2 cellular contexts compared by ENCODE assay signal in the genomic region with DNA sequence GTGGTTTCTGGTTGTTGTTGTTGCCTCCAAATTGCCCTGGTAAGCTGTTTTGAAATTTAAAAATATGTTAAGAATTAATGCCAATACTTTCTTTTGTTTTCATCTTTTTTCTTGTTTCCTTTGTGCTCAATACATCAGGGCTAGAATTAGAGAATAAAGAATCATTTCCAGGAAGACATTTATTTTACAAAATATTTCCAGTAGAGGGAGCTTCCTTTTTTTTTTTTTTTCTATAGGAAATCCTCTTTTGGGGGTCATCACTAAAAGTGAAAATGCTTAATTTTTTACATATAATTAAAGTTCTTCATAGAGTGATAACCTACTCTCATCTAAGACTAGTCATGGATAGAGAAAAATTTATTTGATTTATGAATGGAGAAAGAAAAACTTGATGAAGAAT.
TF ChIP-seq lines count a peak whose summit lies in the region.

No MANE protein-coding gene starts in this region.

TF ChIP-seq in SK-N-SH, 30 proteins besides CTCF, POLR2A, EP300 and RAD21:
- TF ChIP-seq RCOR1 (IDR thresholded peaks at IDR 0.05; ENCODE audit: low read length) (no peak), NRF1 (IDR thresholded peaks at IDR 0.05; ENCODE audit: low read depth, low read length) (no peak), RFX5 (IDR thresholded peaks at IDR 0.05; ENCODE audit: low read length) (no peak), SMC3 (IDR thresholded peaks at IDR 0.05; ENCODE audit: low read depth, low read length) (no peak), ELF1 (IDR thresholded peaks at IDR 0.05) (no peak), CHD2 (IDR thresholded peaks at IDR 0.05; ENCODE audit: low read length, partially characterized antibody) (no peak), FOSL2 (IDR thresholded peaks at IDR 0.05; ENCODE audit: borderline replicate concordance, low read depth) (no peak), TAF1 (IDR thresholded peaks at IDR 0.05; ENCODE audit: borderline replicate concordance, low read depth, low read length) (no peak), TCF12 (IDR thresholded peaks at IDR 0.05) (no peak), GABPA (IDR thresholded peaks at IDR 0.05; ENCODE audit: low read depth) (no peak), MEF2A (IDR thresholded peaks at IDR 0.05; ENCODE audit: borderline replicate concordance, low read depth) (no peak), FOXJ3 (CRISPR knock-in tag; IDR thresholded peaks at IDR 0.05) (no peak), TEAD4 (IDR thresholded peaks at IDR 0.05; ENCODE audit: borderline replicate concordance, insufficient read depth) (no peak), POLR2AphosphoS5 (IDR thresholded peaks at IDR 0.05; ENCODE audit: low read depth, low read length) (no peak), YY1 (IDR thresholded peaks at IDR 0.05; ENCODE audit: low read depth) (no peak), JUND (IDR thresholded peaks at IDR 0.05) (no peak), NFIC (IDR thresholded peaks at IDR 0.05; ENCODE audit: borderline replicate concordance) (no peak)
- TF ChIP-seq, protein P1, sequence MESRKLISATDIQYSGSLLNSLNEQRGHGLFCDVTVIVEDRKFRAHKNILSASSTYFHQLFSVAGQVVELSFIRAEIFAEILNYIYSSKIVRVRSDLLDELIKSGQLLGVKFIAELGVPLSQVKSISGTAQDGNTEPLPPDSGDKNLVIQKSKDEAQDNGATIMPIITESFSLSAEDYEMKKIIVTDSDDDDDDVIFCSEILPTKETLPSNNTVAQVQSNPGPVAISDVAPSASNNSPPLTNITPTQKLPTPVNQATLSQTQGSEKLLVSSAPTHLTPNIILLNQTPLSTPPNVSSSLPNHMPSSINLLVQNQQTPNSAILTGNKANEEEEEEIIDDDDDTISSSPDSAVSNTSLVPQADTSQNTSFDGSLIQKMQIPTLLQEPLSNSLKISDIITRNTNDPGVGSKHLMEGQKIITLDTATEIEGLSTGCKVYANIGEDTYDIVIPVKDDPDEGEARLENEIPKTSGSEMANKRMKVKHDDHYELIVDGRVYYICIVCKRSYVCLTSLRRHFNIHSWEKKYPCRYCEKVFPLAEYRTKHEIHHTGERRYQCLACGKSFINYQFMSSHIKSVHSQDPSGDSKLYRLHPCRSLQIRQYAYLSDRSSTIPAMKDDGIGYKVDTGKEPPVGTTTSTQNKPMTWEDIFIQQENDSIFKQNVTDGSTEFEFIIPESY (IDR thresholded peaks at IDR 0.05; ENCODE audit: borderline replicate concordance, low read depth) = no peak
- TF ChIP-seq, protein P2, sequence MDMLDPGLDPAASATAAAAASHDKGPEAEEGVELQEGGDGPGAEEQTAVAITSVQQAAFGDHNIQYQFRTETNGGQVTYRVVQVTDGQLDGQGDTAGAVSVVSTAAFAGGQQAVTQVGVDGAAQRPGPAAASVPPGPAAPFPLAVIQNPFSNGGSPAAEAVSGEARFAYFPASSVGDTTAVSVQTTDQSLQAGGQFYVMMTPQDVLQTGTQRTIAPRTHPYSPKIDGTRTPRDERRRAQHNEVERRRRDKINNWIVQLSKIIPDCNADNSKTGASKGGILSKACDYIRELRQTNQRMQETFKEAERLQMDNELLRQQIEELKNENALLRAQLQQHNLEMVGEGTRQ (IDR thresholded peaks at IDR 0.05; ENCODE audit: borderline replicate concordance, low read depth, low read length) = no peak
- TF ChIP-seq, protein P3, sequence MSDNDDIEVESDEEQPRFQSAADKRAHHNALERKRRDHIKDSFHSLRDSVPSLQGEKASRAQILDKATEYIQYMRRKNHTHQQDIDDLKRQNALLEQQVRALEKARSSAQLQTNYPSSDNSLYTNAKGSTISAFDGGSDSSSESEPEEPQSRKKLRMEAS (IDR thresholded peaks at IDR 0.05; ENCODE audit: low read depth) = no peak

TF ChIP-seq in SK-N-SH treated with all-trans-retinoic acid at 6 μM for 48 hours, 23 proteins besides CTCF, POLR2A, EP300 and RAD21:
- TF ChIP-seq CSDC2 (CRISPR knock-in tag; IDR thresholded peaks at IDR 0.05) (no peak), ESRRG (CRISPR knock-in tag; IDR thresholded peaks at IDR 0.05) (no peak), GLIS3 (CRISPR knock-in tag; IDR thresholded peaks at IDR 0.05) (no peak), TCF4 (CRISPR knock-in tag; IDR thresholded peaks at IDR 0.05; ENCODE audit: borderline replicate concordance) (no peak), ZC3H10 (CRISPR knock-in tag; IDR thresholded peaks at IDR 0.05) (no peak), ZNF565 (CRISPR knock-in tag; conservative IDR thresholded peaks at IDR 0.05; ENCODE audit: low read depth) (no peak), ZFP30 (CRISPR knock-in tag; IDR thresholded peaks at IDR 0.05) (no peak)
- TF ChIP-seq, protein P4, sequence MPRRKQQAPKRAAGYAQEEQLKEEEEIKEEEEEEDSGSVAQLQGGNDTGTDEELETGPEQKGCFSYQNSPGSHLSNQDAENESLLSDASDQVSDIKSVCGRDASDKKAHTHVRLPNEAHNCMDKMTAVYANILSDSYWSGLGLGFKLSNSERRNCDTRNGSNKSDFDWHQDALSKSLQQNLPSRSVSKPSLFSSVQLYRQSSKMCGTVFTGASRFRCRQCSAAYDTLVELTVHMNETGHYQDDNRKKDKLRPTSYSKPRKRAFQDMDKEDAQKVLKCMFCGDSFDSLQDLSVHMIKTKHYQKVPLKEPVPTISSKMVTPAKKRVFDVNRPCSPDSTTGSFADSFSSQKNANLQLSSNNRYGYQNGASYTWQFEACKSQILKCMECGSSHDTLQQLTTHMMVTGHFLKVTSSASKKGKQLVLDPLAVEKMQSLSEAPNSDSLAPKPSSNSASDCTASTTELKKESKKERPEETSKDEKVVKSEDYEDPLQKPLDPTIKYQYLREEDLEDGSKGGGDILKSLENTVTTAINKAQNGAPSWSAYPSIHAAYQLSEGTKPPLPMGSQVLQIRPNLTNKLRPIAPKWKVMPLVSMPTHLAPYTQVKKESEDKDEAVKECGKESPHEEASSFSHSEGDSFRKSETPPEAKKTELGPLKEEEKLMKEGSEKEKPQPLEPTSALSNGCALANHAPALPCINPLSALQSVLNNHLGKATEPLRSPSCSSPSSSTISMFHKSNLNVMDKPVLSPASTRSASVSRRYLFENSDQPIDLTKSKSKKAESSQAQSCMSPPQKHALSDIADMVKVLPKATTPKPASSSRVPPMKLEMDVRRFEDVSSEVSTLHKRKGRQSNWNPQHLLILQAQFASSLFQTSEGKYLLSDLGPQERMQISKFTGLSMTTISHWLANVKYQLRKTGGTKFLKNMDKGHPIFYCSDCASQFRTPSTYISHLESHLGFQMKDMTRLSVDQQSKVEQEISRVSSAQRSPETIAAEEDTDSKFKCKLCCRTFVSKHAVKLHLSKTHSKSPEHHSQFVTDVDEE (CRISPR knock-in tag; IDR thresholded peaks at IDR 0.05) = no peak
- TF ChIP-seq, protein P5, sequence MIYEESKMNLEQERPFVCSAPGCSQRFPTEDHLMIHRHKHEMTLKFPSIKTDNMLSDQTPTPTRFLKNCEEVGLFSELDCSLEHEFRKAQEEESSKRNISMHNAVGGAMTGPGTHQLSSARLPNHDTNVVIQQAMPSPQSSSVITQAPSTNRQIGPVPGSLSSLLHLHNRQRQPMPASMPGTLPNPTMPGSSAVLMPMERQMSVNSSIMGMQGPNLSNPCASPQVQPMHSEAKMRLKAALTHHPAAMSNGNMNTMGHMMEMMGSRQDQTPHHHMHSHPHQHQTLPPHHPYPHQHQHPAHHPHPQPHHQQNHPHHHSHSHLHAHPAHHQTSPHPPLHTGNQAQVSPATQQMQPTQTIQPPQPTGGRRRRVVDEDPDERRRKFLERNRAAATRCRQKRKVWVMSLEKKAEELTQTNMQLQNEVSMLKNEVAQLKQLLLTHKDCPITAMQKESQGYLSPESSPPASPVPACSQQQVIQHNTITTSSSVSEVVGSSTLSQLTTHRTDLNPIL (CRISPR knock-in tag; IDR thresholded peaks at IDR 0.05; ENCODE audit: low read depth) = no peak
